32 cellular contexts compared by ENCODE assay signal in the genomic region with DNA sequence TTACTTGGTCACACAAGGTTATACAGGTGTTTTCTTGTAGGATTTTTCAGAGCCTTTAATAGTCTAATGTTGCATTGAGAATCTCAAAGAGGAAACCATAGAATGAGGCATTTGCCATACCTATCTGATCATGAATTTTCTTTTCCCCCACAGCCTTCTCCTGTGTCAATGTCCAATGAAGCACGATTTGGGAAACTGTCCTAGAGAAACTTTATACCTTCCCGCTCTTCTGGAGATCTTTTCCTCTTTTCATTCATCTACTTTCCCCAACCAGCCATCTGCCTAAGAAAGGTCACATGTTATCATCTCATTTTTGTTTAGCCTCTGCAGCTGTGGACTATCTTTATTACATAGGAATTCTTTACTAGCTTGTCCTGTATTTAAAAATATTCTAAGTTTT. TPM values are rescaled to one million over a fixed set of nuclear protein-coding genes. Genes with fewer than 3 reads are reported as not detected.
DNase-seq lines count a peak whose midpoint lies in the region; ATAC-seq, FAIRE-seq and TF ChIP-seq lines count a peak whose summit lies in the region.
"Had no signal": no experiment of that assay in that cellular context is flagged by ENCODE, and none has a peak within 500 bp of the region (broad histone marks: within the 10 kb centered on the region; RNA-seq: fewer than 3 reads in every experiment).

No MANE protein-coding gene starts in this region.

- no peak overlapping the region for H3K9ac ChIP-seq in astrocyte (ENCODE audit: low read length)

- H3K4me3 Mint-ChIP-seq in activated CD8-positive, alpha-beta T cell treated with anti-CD3 and anti-CD28 coated beads, Interleukin-2, amount 10 ng/mL, durations not matched to agents 7 days and 5 days = no peak overlapping the region
- H3K4me3 Mint-ChIP-seq in activated CD8-positive, alpha-beta T cell treated with anti-CD3 and anti-CD28 coated beads for 36 hours = no peak overlapping the region
- H3K4me3 Mint-ChIP-seq in astrocyte (ENCODE audit: unreplicated experiment) = no peak overlapping the region

- no peak overlapping the region for H3K4me2 ChIP-seq in astrocyte (ENCODE audit: low read length)
- H3K4me2 ChIP-seq: smooth muscle cell had no signal

- CTCF ChIA-PET in activated CD8-positive, alpha-beta T cell treated with anti-CD3 and anti-CD28 coated beads, Interleukin-2, amount 10 ng/mL, durations not matched to agents 7 days and 5 days (lab: Charles Lee) = interaction anchor here (1.0 to 1.7 kb wide), 3 partner anchors 11 to 418 kb away, joined by 3 to 9 read pairs (median 4); no protein-coding TSS in a partner anchor
- CTCF ChIA-PET in activated CD8-positive, alpha-beta T cell treated with anti-CD3 and anti-CD28 coated beads for 36 hours (lab: Charles Lee) = no interaction called here

- intact Hi-C loops in activated CD8-positive, alpha-beta T cell treated with anti-CD3 and anti-CD28 coated beads for 36 hours (cut with micrococcal nuclease) = no loop called here

- no peaks in the 10 kb centered on the region for H3K9me3 Mint-ChIP-seq in activated CD8-positive, alpha-beta T cell treated with anti-CD3 and anti-CD28 coated beads, Interleukin-2, amount 10 ng/mL, durations not matched to agents 7 days and 5 days (ENCODE audit: insufficient read depth)
- H3K9me3 Mint-ChIP-seq in activated CD8-positive, alpha-beta T cell treated with anti-CD3 and anti-CD28 coated beads for 36 hours = no peaks in the 10 kb centered on the region
- no peaks in the 10 kb centered on the region for H3K9me3 Mint-ChIP-seq in astrocyte (ENCODE audit: unreplicated experiment)
- H3K9me3 Mint-ChIP-seq: activated naive CD4-positive, alpha-beta T cell treated with anti-CD3 and anti-CD28 coated beads, Interleukin-2, amount 50 U/mL, for 24 hours; activated T-helper 1 cell treated with anti-CD3 and anti-CD28 coated beads, Interleukin-12 subunit alpha, Interleukin-12 subunit beta, Interleukin-2, Interleukin-4 antibody, amounts not matched to agents 30 ng/mL and 10 ng/mL and 1 ng/mL, durations not matched to agents 14 hours and 24 hours and 36 hours had no signal

- no peaks in the 10 kb centered on the region for H3K79me2 ChIP-seq in astrocyte (ENCODE audit: insufficient read depth, low read length)

- H3K36me3 ChIP-seq in astrocyte (ENCODE audit: insufficient read depth, low read length) (no peaks in the 10 kb centered on the region), neutrophil (peaks cover 35% of the 10 kb centered on the region)
- H3K36me3 ChIP-seq: colonic mucosa, HAP-1, thyroid gland had no signal

- POLR2A ChIA-PET in activated CD8-positive, alpha-beta T cell treated with anti-CD3 and anti-CD28 coated beads, Interleukin-2, amount 10 ng/mL, durations not matched to agents 7 days and 5 days (lab: Charles Lee) = no interaction called here
- POLR2A ChIA-PET in activated CD8-positive, alpha-beta T cell treated with anti-CD3 and anti-CD28 coated beads for 36 hours (lab: Charles Lee) = no interaction called here

- ATAC-seq in activated CD8-positive, alpha-beta T cell treated with anti-CD3 and anti-CD28 coated beads, Interleukin-2, amount 10 ng/mL, durations not matched to agents 7 days and 5 days = no peak
- ATAC-seq in activated CD8-positive, alpha-beta T cell treated with anti-CD3 and anti-CD28 coated beads for 36 hours = no peak
- ATAC-seq in HG02981 (IDR thresholded peaks at IDR 0.05; ENCODE audit: unreplicated experiment) (no peak), HG03139 (IDR thresholded peaks at IDR 0.05; ENCODE audit: unreplicated experiment) (no peak)
- ATAC-seq: activated CD4-positive, CD25-positive, alpha-beta regulatory T cell treated with anti-CD3 and anti-CD28 coated beads, Interleukin-2, amount 50 U/mL, for 24 hours had no signal

- no peak for TF ChIP-seq CTCF in activated CD8-positive, alpha-beta T cell treated with anti-CD3 and anti-CD28 coated beads for 36 hours (IDR thresholded peaks at IDR 0.05)
- TF ChIP-seq CTCF in NB4 (IDR thresholded peaks at IDR 0.05; ENCODE audit: low read depth, low read length) = no peak
- TF ChIP-seq CTCF in astrocyte (IDR thresholded peaks at IDR 0.05; ENCODE audit: insufficient read depth, low read depth, low read length) = no peak
- TF ChIP-seq CTCF in neutrophil (IDR thresholded peaks at IDR 0.05) = no peak

- H3K36me3 Mint-ChIP-seq in activated CD8-positive, alpha-beta T cell treated with anti-CD3 and anti-CD28 coated beads, Interleukin-2, amount 10 ng/mL, durations not matched to agents 7 days and 5 days (ENCODE audit: low read depth) = peaks cover 57% of the 10 kb centered on the region
- H3K36me3 Mint-ChIP-seq in activated CD8-positive, alpha-beta T cell treated with anti-CD3 and anti-CD28 coated beads for 36 hours (ENCODE audit: low read depth) = no peaks in the 10 kb centered on the region
- H3K36me3 Mint-ChIP-seq in astrocyte (ENCODE audit: low read depth, unreplicated experiment) = no peaks in the 10 kb centered on the region
- H3K36me3 Mint-ChIP-seq: activated naive CD4-positive, alpha-beta T cell treated with anti-CD3 and anti-CD28 coated beads, Interleukin-2, amount 50 U/mL, for 24 hours had no signal

- no peak overlapping the region for H3K27ac ChIP-seq in astrocyte (ENCODE audit: low read depth, low read length)
- H3K27ac ChIP-seq in neutrophil = peak overlapping the region; percentile 99
- H3K27ac ChIP-seq: colonic mucosa, epithelial cell of prostate, thyroid gland had no signal

- H2AFZ ChIP-seq in astrocyte (ENCODE audit: low read depth, low read length) = no peak overlapping the region

- peak; percentile 47 for FAIRE-seq in astrocyte (lab: Jason Lieb, UNC)
- FAIRE-seq: A204.1, TTC549 had no signal

- no peaks in the 10 kb centered on the region for H3K9me3 ChIP-seq in astrocyte (ENCODE audit: insufficient read depth, low read depth, low read length)
- H3K9me3 ChIP-seq in neutrophil = no peaks in the 10 kb centered on the region
- H3K9me3 ChIP-seq: colonic mucosa, HAP-1, thyroid gland had no signal

- peak overlapping the region; percentile 12 for H3K27ac Mint-ChIP-seq in activated CD8-positive, alpha-beta T cell treated with anti-CD3 and anti-CD28 coated beads, Interleukin-2, amount 10 ng/mL, durations not matched to agents 7 days and 5 days
- H3K27ac Mint-ChIP-seq in activated CD8-positive, alpha-beta T cell treated with anti-CD3 and anti-CD28 coated beads for 36 hours = no peak overlapping the region
- H3K27ac Mint-ChIP-seq in astrocyte (ENCODE audit: unreplicated experiment) = no peak overlapping the region

- H3K4me3 ChIP-seq in NB4 (ENCODE audit: low read depth, low read length) (peak overlapping the region; percentile 93), astrocyte (ENCODE audit: insufficient read depth, low read depth, low read length) (no peak overlapping the region), neutrophil (ENCODE audit: low read depth in 1 of 2, low read length in 1 of 2) (peak overlapping the region; percentile 75 to 88)
- H3K4me3 ChIP-seq: colonic mucosa, HAP-1, smooth muscle cell, thyroid gland had no signal

- TF ChIP-seq POLR2A in NB4 (IDR thresholded peaks at IDR 0.05; ENCODE audit: extremely low read depth, insufficient read length) = peak; percentile 20

- H3K27me3 ChIP-seq in astrocyte (ENCODE audit: insufficient read depth, low read length) (no peaks in the 10 kb centered on the region), neutrophil (no peaks in the 10 kb centered on the region)
- H3K27me3 ChIP-seq: colonic mucosa, thyroid gland had no signal

- no peaks in the 10 kb centered on the region for H3K4me1 ChIP-seq in astrocyte (ENCODE audit: insufficient read depth, low read length)
- H3K4me1 ChIP-seq in neutrophil (ENCODE audit: control insufficient read depth in 1 of 2, insufficient read depth in 1 of 2, low read depth in 1 of 2, low read length in 1 of 2) = peaks cover 44 to 95% of the 10 kb centered on the region in 2 experiments
- H3K4me1 ChIP-seq: colonic mucosa, HAP-1, thyroid gland had no signal

- peaks cover 81% of the 10 kb centered on the region for H3K4me1 Mint-ChIP-seq in activated CD8-positive, alpha-beta T cell treated with anti-CD3 and anti-CD28 coated beads, Interleukin-2, amount 10 ng/mL, durations not matched to agents 7 days and 5 days (ENCODE audit: low read depth)
- peaks cover 56% of the 10 kb centered on the region for H3K4me1 Mint-ChIP-seq in activated CD8-positive, alpha-beta T cell treated with anti-CD3 and anti-CD28 coated beads for 36 hours (ENCODE audit: low read depth)
- no peaks in the 10 kb centered on the region for H3K4me1 Mint-ChIP-seq in astrocyte (ENCODE audit: low read depth, unreplicated experiment)

- H4K20me1 ChIP-seq in astrocyte (ENCODE audit: insufficient read depth, low read length) = no peaks in the 10 kb centered on the region

- no peak for DNase-seq in activated CD8-positive, alpha-beta T cell treated with anti-CD3 and anti-CD28 coated beads, Interleukin-2, amount 10 ng/mL, durations not matched to agents 7 days and 5 days
- DNase-seq in activated CD8-positive, alpha-beta T cell treated with anti-CD3 and anti-CD28 coated beads for 36 hours = no peak
- DNase-seq in NB4 (ENCODE audit: low read depth) (no peak), astrocyte (ENCODE audit: low read depth) (no peak), EL (no peak)
- DNase-seq: activated CD4-positive, alpha-beta T cell treated with anti-CD3 and anti-CD28 coated beads, Interleukin-2, amount 50 U/mL, for 48 hours; activated CD8-positive, alpha-beta memory T cell treated with anti-CD3 and anti-CD28 coated beads, Interleukin-2, amount 50 U/mL, for 48 hours; aorta; colonic mucosa; DMS153; effector CD8-positive, alpha-beta T cell; hypothalamus; NCI-H1048; NCI-H446; NCI-H748 treated with DMSO at 0.1 percent for 48 hours; posterior cingulate gyrus; right cardiac atrium; stimulated activated CD4-positive, alpha-beta T cell treated with anti-CD3 and anti-CD28 coated beads, Interleukin-1b, Interleukin-23, amount 100 ng/mL, for 48 hours; SW 1271; thyroid gland had no signal

- H3K27me3 Mint-ChIP-seq in activated CD8-positive, alpha-beta T cell treated with anti-CD3 and anti-CD28 coated beads, Interleukin-2, amount 10 ng/mL, durations not matched to agents 7 days and 5 days (ENCODE audit: low read depth) = no peaks in the 10 kb centered on the region
- H3K27me3 Mint-ChIP-seq in activated CD8-positive, alpha-beta T cell treated with anti-CD3 and anti-CD28 coated beads for 36 hours = no peaks in the 10 kb centered on the region
- H3K27me3 Mint-ChIP-seq in astrocyte (ENCODE audit: low read depth, unreplicated experiment) = no peaks in the 10 kb centered on the region
- H3K27me3 Mint-ChIP-seq: activated naive CD4-positive, alpha-beta T cell treated with anti-CD3 and anti-CD28 coated beads, Interleukin-2, amount 50 U/mL, for 24 hours had no signal

RNA-seq across cellular contexts. Expression of a gene that starts 19.9 kb away (rescaled TPM):
- not detected for total RNA-seq in activated CD8-positive, alpha-beta T cell treated with anti-CD3 and anti-CD28 coated beads, Interleukin-2, amount 10 ng/mL, durations not matched to agents 7 days and 5 days
- total RNA-seq in activated CD8-positive, alpha-beta T cell treated with anti-CD3 and anti-CD28 coated beads for 36 hours = under 1 TPM in 1 of 2 experiments, not detected in 1; 0.23 TPM
- total RNA-seq in astrocyte = not detected in 2 replicates
- total RNA-seq: activated T-helper 1 cell treated with anti-CD3 and anti-CD28 coated beads, Interleukin-12 subunit alpha, Interleukin-12 subunit beta, Interleukin-2, Interleukin-4 antibody, amounts not matched to agents 30 ng/mL and 10 ng/mL and 1 ng/mL, durations not matched to agents 14 hours and 24 hours and 36 hours; LHCN-M2; smooth muscle cell had no signal
